Comparison of ENCODE assay signal across 7 cellular contexts in the genomic region with DNA sequence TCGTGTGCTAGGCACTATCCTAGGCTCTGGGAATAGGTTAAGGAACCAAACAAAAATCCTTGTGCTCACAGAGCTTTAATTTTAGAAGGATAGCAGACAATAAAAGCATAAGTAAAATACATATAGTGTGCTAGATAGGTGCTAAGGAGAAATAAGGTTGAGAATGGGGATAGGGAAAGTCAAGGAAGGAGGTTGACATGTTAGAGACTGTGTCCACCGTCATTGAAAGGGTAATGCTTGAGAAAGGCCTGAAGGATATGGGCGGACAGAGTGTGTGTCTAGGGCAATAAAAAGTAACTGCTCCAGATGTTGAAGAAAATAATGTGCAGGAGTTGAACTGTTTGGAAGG. TPM values are rescaled to one million over a fixed set of nuclear protein-coding genes. Genes with fewer than 3 reads are reported as not detected.
DNase-seq lines count a peak whose midpoint lies in the region; ATAC-seq and TF ChIP-seq lines count a peak whose summit lies in the region.

No MANE protein-coding gene starts in this region.

- peak overlapping the region in 1 of 2 donors; percentile 32 for H3K27ac Mint-ChIP-seq in stimulated activated naive CD8-positive, alpha-beta T cell treated with anti-CD3 and anti-CD28 coated beads, Interleukin-15, amount 100 ng/mL, for 72 hours

- peaks cover 0 to 16% (median 2%) of the 10 kb centered on the region in 4 donors for H3K4me1 ChIP-seq in Peyer's patch

- no peak for TF ChIP-seq CTCF in Peyer's patch (IDR thresholded peaks at IDR 0.05)

- no peaks in the 10 kb centered on the region for H3K9me3 ChIP-seq in Peyer's patch

- ATAC-seq in GM21528 (IDR thresholded peaks at IDR 0.05; ENCODE audit: low FRiP score, unreplicated experiment), result peak; percentile 19
- ATAC-seq in stimulated activated naive CD8-positive, alpha-beta T cell treated with anti-CD3 and anti-CD28 coated beads, Interleukin-15, amount 100 ng/mL, for 72 hours, result no peak

- DNase-seq in Peyer's patch (no peak), globus pallidus (ENCODE audit: low spot score) (peak; percentile 4), islet precursor cell (no peak), DMS79 (lab: John Stamatoyannopoulos, UW) (no peak)
- no peak for DNase-seq in stimulated activated naive CD8-positive, alpha-beta T cell treated with anti-CD3 and anti-CD28 coated beads, Interleukin-15, amount 100 ng/mL, for 72 hours
- DNase-seq in stimulated activated naive CD4-positive, alpha-beta T cell treated with Interleukin-2 at 50 U/mL for 16 hours (lab: John Stamatoyannopoulos, UW), result no peak

- TF ChIP-seq POLR2A in Peyer's patch (IDR thresholded peaks at IDR 0.05), result no peak

- H3K9me3 Mint-ChIP-seq in stimulated activated naive CD8-positive, alpha-beta T cell treated with anti-CD3 and anti-CD28 coated beads, Interleukin-15, amount 100 ng/mL, for 72 hours, result no peaks in the 10 kb centered on the region

- H3K4me3 ChIP-seq in Peyer's patch, result peak overlapping the region; percentile 65 to 97 (median 91)

- H3K4me3 Mint-ChIP-seq in stimulated activated naive CD8-positive, alpha-beta T cell treated with anti-CD3 and anti-CD28 coated beads, Interleukin-15, amount 100 ng/mL, for 72 hours, result peak overlapping the region; percentile 80 to 92

- H3K36me3 ChIP-seq in Peyer's patch, result no peaks in the 10 kb centered on the region

- H3K4me1 Mint-ChIP-seq in stimulated activated naive CD8-positive, alpha-beta T cell treated with anti-CD3 and anti-CD28 coated beads, Interleukin-15, amount 100 ng/mL, for 72 hours, result peaks cover 26% of the 10 kb centered on the region

- H3K27me3 Mint-ChIP-seq in stimulated activated naive CD8-positive, alpha-beta T cell treated with anti-CD3 and anti-CD28 coated beads, Interleukin-15, amount 100 ng/mL, for 72 hours, result peaks cover 25% of the 10 kb centered on the region

- H3K27ac ChIP-seq in Peyer's patch, result peak overlapping the region; percentile 7 to 95 (median 92)

- no peaks in the 10 kb centered on the region for H3K27me3 ChIP-seq in Peyer's patch

RNA-seq across cellular contexts. Expression of a gene that starts 0.5 kb away (rescaled TPM):
- 10 to 100 TPM; 11.6 to 28.5 (median 22.5) TPM for total RNA-seq in Peyer's patch
